8 cellular contexts compared by ENCODE assay signal in the genomic region with DNA sequence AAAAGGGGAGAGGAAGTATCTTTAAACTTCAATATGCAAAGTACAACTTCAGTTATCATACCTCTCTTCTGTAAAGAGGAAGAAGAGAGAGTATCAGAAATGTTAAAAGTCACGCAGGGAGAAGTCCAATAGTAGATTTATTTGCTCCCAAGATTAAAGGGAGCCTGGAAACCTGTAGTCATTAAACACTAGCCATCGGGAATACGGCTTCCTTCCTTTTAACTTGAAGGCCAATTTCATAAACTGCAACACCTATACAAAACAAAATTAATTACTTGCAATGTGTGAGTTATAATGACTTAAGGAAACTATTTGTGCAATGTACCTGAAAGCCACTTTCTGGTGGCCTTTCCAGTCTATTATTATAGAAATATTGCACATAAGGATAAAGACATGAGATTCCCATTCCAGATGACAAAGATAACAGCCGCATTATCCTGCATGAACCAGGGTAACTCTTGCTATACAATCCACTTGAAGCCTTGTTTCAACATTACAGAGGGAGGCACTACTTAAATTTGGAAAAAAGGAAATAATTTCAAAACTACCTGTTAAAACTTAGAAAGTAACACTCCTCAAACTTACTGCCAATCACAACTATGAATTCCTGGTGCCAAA. TPM values are rescaled to one million over a fixed set of nuclear protein-coding genes. Genes with fewer than 3 reads are reported as not detected.
DNase-seq lines count a peak whose midpoint lies in the region; ATAC-seq and TF ChIP-seq lines count a peak whose summit lies in the region.

No MANE protein-coding gene starts in this region.

- peaks cover 38 to 74% of the 10 kb centered on the region in 2 donors for H3K36me3 Mint-ChIP-seq in activated T-cell treated with anti-CD3 and anti-CD28 coated beads, Interleukin-2, amount 50 U/mL, for 72 hours (ENCODE audit: insufficient read depth in 2 of 2)
- peaks cover 74% of the 10 kb centered on the region for H3K36me3 Mint-ChIP-seq in activated naive CD8-positive, alpha-beta T cell treated with anti-CD3 and anti-CD28 coated beads, Interleukin-2, amount 50 U/mL, for 24 hours (ENCODE audit: low read depth)

- H3K4me3 Mint-ChIP-seq in activated T-cell treated with anti-CD3 and anti-CD28 coated beads, Interleukin-2, amount 50 U/mL, for 72 hours = peak overlapping the region; percentile 98
- peak overlapping the region; percentile 99 for H3K4me3 Mint-ChIP-seq in activated naive CD8-positive, alpha-beta T cell treated with anti-CD3 and anti-CD28 coated beads, Interleukin-2, amount 50 U/mL, for 24 hours

- no peak for ATAC-seq in activated T-cell treated with anti-CD3 and anti-CD28 coated beads, Interleukin-2, amount 50 U/mL, for 72 hours (replicated peaks in 1 of 2)
- no peak for ATAC-seq in activated naive CD8-positive, alpha-beta T cell treated with anti-CD3 and anti-CD28 coated beads, Interleukin-2, amount 50 U/mL, for 24 hours
- no peak for ATAC-seq in right lobe of liver
- ATAC-seq in HG03039 (IDR thresholded peaks at IDR 0.05; ENCODE audit: unreplicated experiment) = no peak
- no peak for ATAC-seq in GM18520 (IDR thresholded peaks at IDR 0.05; ENCODE audit: unreplicated experiment)

- no peak for TF ChIP-seq EP300 in transverse colon (IDR thresholded peaks at IDR 0.05; ENCODE audit: low read depth)

- H3K36me3 ChIP-seq in right lobe of liver = peaks cover 0 to 20% (median 3%) of the 10 kb centered on the region in 4 donors
- peaks cover 0 to 26% (median 4%) of the 10 kb centered on the region in 4 donors for H3K36me3 ChIP-seq in transverse colon

- intact Hi-C loops in right lobe of liver (cut with DNase I) (no loop called here), transverse colon (cut with DNase I; ENCODE audit: low total_unique reads) (loop anchor here (10.0 kb wide), 2 partner anchors 104 to 106 kb away; no protein-coding TSS in a partner anchor)

- peaks cover 37% of the 10 kb centered on the region for H3K4me1 Mint-ChIP-seq in activated T-cell treated with anti-CD3 and anti-CD28 coated beads, Interleukin-2, amount 50 U/mL, for 72 hours (ENCODE audit: low read depth)
- H3K4me1 Mint-ChIP-seq in activated naive CD8-positive, alpha-beta T cell treated with anti-CD3 and anti-CD28 coated beads, Interleukin-2, amount 50 U/mL, for 24 hours = peaks cover 45% of the 10 kb centered on the region

- TF ChIP-seq CTCF in right lobe of liver (IDR thresholded peaks at IDR 0.05) (no peak), transverse colon (IDR thresholded peaks at IDR 0.05) (no peak)

- H3K27ac ChIP-seq in right lobe of liver (peak overlapping the region; percentile 99 to 100 (median 100)), transverse colon (peak overlapping the region; percentile 98 to 100 (median 99))

- no peak for DNase-seq in activated T-cell treated with anti-CD3 and anti-CD28 coated beads, Interleukin-2, amount 50 U/mL, for 72 hours
- DNase-seq in activated T-cell treated with anti-CD3 and anti-CD28 coated beads, Interleukin-2, amount 50 U/mL, for 48 hours = no peak
- no peak for DNase-seq in activated naive CD8-positive, alpha-beta T cell treated with anti-CD3 and anti-CD28 coated beads, Interleukin-2, amount 50 U/mL, for 24 hours
- no peak for DNase-seq in right lobe of liver
- no peak for DNase-seq in transverse colon
- DNase-seq in NCI-H510A (lab: John Stamatoyannopoulos, UW) = no peak

- H3K27ac Mint-ChIP-seq in activated T-cell treated with anti-CD3 and anti-CD28 coated beads, Interleukin-2, amount 50 U/mL, for 72 hours = peak overlapping the region; percentile 92
- peak overlapping the region; percentile 90 for H3K27ac Mint-ChIP-seq in activated naive CD8-positive, alpha-beta T cell treated with anti-CD3 and anti-CD28 coated beads, Interleukin-2, amount 50 U/mL, for 24 hours

- H3K27me3 Mint-ChIP-seq in activated T-cell treated with anti-CD3 and anti-CD28 coated beads, Interleukin-2, amount 50 U/mL, for 72 hours (ENCODE audit: low read depth) = no peaks in the 10 kb centered on the region
- peaks cover 1% of the 10 kb centered on the region for H3K27me3 Mint-ChIP-seq in activated naive CD8-positive, alpha-beta T cell treated with anti-CD3 and anti-CD28 coated beads, Interleukin-2, amount 50 U/mL, for 24 hours

- in situ Hi-C loops in transverse colon (cut with MboI; ENCODE audit: low pct_ligation_motif_present in 1 of 4, low pct_unique_long_range_greater_than_20kb in 1 of 4, low sequenced_read_pairs in 3 of 4) = loop anchor here (10.0 to 25.0 kb wide), 5 partner anchors 329 to 756 kb away; no protein-coding TSS in a partner anchor

- H3K4me1 ChIP-seq in right lobe of liver (peaks cover 0 to 30% (median 1%) of the 10 kb centered on the region in 4 donors), transverse colon (peaks cover 6 to 57% (median 38%) of the 10 kb centered on the region in 4 donors)

- H3K4me3 ChIP-seq in right lobe of liver = peak overlapping the region; percentile 76 to 81 (median 78)
- peak overlapping the region; percentile 9 to 98 (median 86) for H3K4me3 ChIP-seq in transverse colon

- 5% methylated on average over 4 of the region's 4 CpGs for WGBS in right lobe of liver (ENCODE audit: insufficient coverage, low coverage, low lambda C conversion rate, missing lambda C conversion rate)
- WGBS in transverse colon (ENCODE audit: low coverage in 1 of 2), 2 donors = 3 to 4% methylated on average over 4 of the region's 4 CpGs

- no peak for TF ChIP-seq POLR2A in right lobe of liver (IDR thresholded peaks at IDR 0.05)
- no peak for TF ChIP-seq POLR2A in transverse colon (IDR thresholded peaks at IDR 0.05)

- H3K27me3 ChIP-seq in right lobe of liver = no peaks in the 10 kb centered on the region
- no peaks in the 10 kb centered on the region for H3K27me3 ChIP-seq in transverse colon

- H3K9me3 ChIP-seq in right lobe of liver (no peaks in the 10 kb centered on the region), transverse colon (no peaks in the 10 kb centered on the region)

- H3K9me3 Mint-ChIP-seq in activated T-cell treated with anti-CD3 and anti-CD28 coated beads, Interleukin-2, amount 50 U/mL, for 72 hours = peaks cover 0 to 1% of the 10 kb centered on the region in 2 donors
- no peaks in the 10 kb centered on the region for H3K9me3 Mint-ChIP-seq in activated naive CD8-positive, alpha-beta T cell treated with anti-CD3 and anti-CD28 coated beads, Interleukin-2, amount 50 U/mL, for 24 hours

RNA-seq across cellular contexts. Expression of gene BTG1, which starts 4.6 kb away (rescaled TPM):
- 100 to 1,000 TPM; 258 to 337 TPM for total RNA-seq in activated T-cell treated with anti-CD3 and anti-CD28 coated beads, Interleukin-2, amount 50 U/mL, for 72 hours
- 100 to 1,000 TPM in 1 of 6 experiments, 10 to 100 TPM in 5; 23.4 to 129 (median 52.8) TPM for total RNA-seq in right lobe of liver
- total RNA-seq in transverse colon = 100 to 1,000 TPM in 1 of 4 donors, 10 to 100 TPM in 3; 28.3 to 111 (median 78.1) TPM
